12 cellular contexts compared by ENCODE assay signal in the genomic region with DNA sequence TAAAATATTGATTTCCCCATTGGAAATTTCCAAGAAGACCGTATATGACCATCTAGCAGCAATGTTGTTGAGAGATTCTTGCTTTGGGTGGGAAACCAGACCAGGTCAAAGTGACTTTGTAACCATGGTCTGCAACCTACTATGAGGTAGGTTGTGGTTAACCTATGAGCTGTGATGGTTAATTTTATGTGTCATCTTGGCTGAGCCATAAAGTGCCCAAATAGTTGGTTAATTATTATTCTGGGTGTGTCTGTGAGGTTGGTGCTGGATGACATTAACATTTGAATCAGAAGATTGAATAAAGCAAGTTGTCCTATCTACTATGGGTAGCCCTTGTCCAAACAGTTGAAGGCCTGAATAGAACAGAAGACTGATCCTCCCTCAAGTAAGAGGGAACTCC. TPM values are rescaled to one million over a fixed set of nuclear protein-coding genes. Genes with fewer than 3 reads are reported as not detected.
DNase-seq lines count a peak whose midpoint lies in the region; ATAC-seq, FAIRE-seq and TF ChIP-seq lines count a peak whose summit lies in the region.
"Had no signal": no experiment of that assay in that cellular context is flagged by ENCODE, and none has a peak within 500 bp of the region (broad histone marks: within the 10 kb centered on the region; RNA-seq: fewer than 3 reads in every experiment).

No MANE protein-coding gene starts in this region.

- H3K23ac ChIP-seq in trophoblast cell (ENCODE audit: low read length), result no peak overlapping the region

- no peak for TF ChIP-seq CTCF in colonic mucosa (IDR thresholded peaks at IDR 0.05)

- H4K91ac ChIP-seq in trophoblast cell (ENCODE audit: low read depth, low read length), result no peak overlapping the region

- no peaks in the 10 kb centered on the region for H3K79me1 ChIP-seq in trophoblast cell (ENCODE audit: low read length)

- H3K4me2 ChIP-seq in trophoblast cell (ENCODE audit: low read length), result no peak overlapping the region

- H3K9ac ChIP-seq in trophoblast cell (ENCODE audit: low read length) (no peak overlapping the region), colonic mucosa (ENCODE audit: low read depth in 2 of 2, low read length in 2 of 2) (no peak overlapping the region)

- H3K4ac ChIP-seq in trophoblast cell (ENCODE audit: low read depth, low read length), result no peak overlapping the region

- H3K27ac ChIP-seq in trophoblast cell (ENCODE audit: low read depth, low read length) (no peak overlapping the region), colonic mucosa (no peak overlapping the region)
- H3K27ac ChIP-seq: body of pancreas, thyroid gland had no signal

- H3K27me3 ChIP-seq in trophoblast cell (ENCODE audit: insufficient read depth, low read length) (peaks cover 2% of the 10 kb centered on the region), colonic mucosa (no peaks in the 10 kb centered on the region)
- H3K27me3 ChIP-seq: body of pancreas, thyroid gland had no signal

- intact Hi-C loops in colonic mucosa (cut with DNase I), result no loop called here

- peak; percentile 11 for FAIRE-seq in GM19239 (lab: Jason Lieb, UNC)
- FAIRE-seq: H1 had no signal

- H2BK120ac ChIP-seq in trophoblast cell (ENCODE audit: insufficient read depth, low read length, poor library complexity), result no peak overlapping the region

- H3K14ac ChIP-seq in trophoblast cell (ENCODE audit: low read length), result no peak overlapping the region

- no peak overlapping the region for H2BK5ac ChIP-seq in trophoblast cell (ENCODE audit: low read depth, low read length, poor library complexity)

- H3K4me3 ChIP-seq in trophoblast cell (ENCODE audit: low read depth, low read length), result no peak overlapping the region
- H3K4me3 ChIP-seq in colonic mucosa, result no peak overlapping the region
- H3K4me3 ChIP-seq: body of pancreas, thyroid gland had no signal

- H3K79me2 ChIP-seq in trophoblast cell (ENCODE audit: control insufficient read depth, insufficient read depth, low read length, poor library complexity), result no peaks in the 10 kb centered on the region

- H2BK12ac ChIP-seq in trophoblast cell (ENCODE audit: low read length), result no peak overlapping the region

- no peaks in the 10 kb centered on the region for H3K9me3 ChIP-seq in trophoblast cell (ENCODE audit: insufficient read depth, low read depth, low read length)
- H3K9me3 ChIP-seq in colonic mucosa, result no peaks in the 10 kb centered on the region
- H3K9me3 ChIP-seq: body of pancreas, thyroid gland had no signal

- H4K12ac ChIP-seq in trophoblast cell (ENCODE audit: low read depth, low read length), result no peak overlapping the region

- H2AFZ ChIP-seq in trophoblast cell (ENCODE audit: insufficient read depth, low read length, poor library complexity), result no peak overlapping the region

- H4K8ac ChIP-seq in trophoblast cell (ENCODE audit: low read depth, low read length), result no peak overlapping the region

- DNase-seq in A172 (ENCODE audit: low spot score), result peak; percentile 16
- DNase-seq in GM19239 (ENCODE audit: insufficient read length, low spot score), result no peak
- DNase-seq in trophoblast cell, result no peak
- DNase-seq in colonic mucosa, result no peak
- no peak for DNase-seq in 8988T
- DNase-seq in NCI-H526 (lab: John Stamatoyannopoulos, UW), result no peak
- DNase-seq: body of pancreas, NCI-H510A, thyroid gland had no signal

- ATAC-seq in HG03457 (IDR thresholded peaks at IDR 0.05; ENCODE audit: unreplicated experiment) (peak; percentile 71), esophagus mucosa (peak; percentile 68)
- ATAC-seq: body of pancreas had no signal

- H3K18ac ChIP-seq in trophoblast cell (ENCODE audit: low read length), result no peak overlapping the region

- H3K4me1 ChIP-seq in trophoblast cell (ENCODE audit: control insufficient read depth in 1 of 2, insufficient read depth in 2 of 2, low read length in 2 of 2) (peaks cover 5 to 6% of the 10 kb centered on the region in 2 experiments), colonic mucosa (no peaks in the 10 kb centered on the region)

- no peak overlapping the region for H2AK5ac ChIP-seq in trophoblast cell (ENCODE audit: low read length)

- WGBS in trophoblast cell (ENCODE audit: extremely low coverage, insufficient coverage, insufficient read length), result no CpG with 5 or more reads among the region's 1 CpG

- H3K36me3 ChIP-seq in trophoblast cell (ENCODE audit: control insufficient read depth in 1 of 2, insufficient read depth in 2 of 2, low read length in 2 of 2) (no peaks in the 10 kb centered on the region), colonic mucosa (no peaks in the 10 kb centered on the region)
- H3K36me3 ChIP-seq: thyroid gland had no signal

RNA-seq across cellular contexts. Expression of a gene that starts 18.3 kb away (rescaled TPM):
- 30.2 and 32.4 TPM in 2 replicates for total RNA-seq in A172 (2014; rRNA removed; shearing (Covaris generic))
- total RNA-seq in esophagus mucosa (48.2 TPM), colonic mucosa (10 to 100 TPM; 47.8 to 55.6 TPM)
- polyA plus RNA-seq in trophoblast cell (2013), result 42.3 and 43.6 TPM in 2 replicates

RNA-seq across cellular contexts. Expression of a gene that starts 38.9 kb away (rescaled TPM):
- total RNA-seq in A172 (2014; rRNA removed; shearing (Covaris generic)), result 54.2 and 59.0 TPM in 2 replicates
- total RNA-seq in esophagus mucosa, result 12.0 TPM
- 15.9 and 16.0 TPM in 2 replicates for polyA plus RNA-seq in trophoblast cell (2013)
- 10 to 100 TPM; 21.8 to 23.2 TPM for total RNA-seq in colonic mucosa
